In the genomic region with DNA sequence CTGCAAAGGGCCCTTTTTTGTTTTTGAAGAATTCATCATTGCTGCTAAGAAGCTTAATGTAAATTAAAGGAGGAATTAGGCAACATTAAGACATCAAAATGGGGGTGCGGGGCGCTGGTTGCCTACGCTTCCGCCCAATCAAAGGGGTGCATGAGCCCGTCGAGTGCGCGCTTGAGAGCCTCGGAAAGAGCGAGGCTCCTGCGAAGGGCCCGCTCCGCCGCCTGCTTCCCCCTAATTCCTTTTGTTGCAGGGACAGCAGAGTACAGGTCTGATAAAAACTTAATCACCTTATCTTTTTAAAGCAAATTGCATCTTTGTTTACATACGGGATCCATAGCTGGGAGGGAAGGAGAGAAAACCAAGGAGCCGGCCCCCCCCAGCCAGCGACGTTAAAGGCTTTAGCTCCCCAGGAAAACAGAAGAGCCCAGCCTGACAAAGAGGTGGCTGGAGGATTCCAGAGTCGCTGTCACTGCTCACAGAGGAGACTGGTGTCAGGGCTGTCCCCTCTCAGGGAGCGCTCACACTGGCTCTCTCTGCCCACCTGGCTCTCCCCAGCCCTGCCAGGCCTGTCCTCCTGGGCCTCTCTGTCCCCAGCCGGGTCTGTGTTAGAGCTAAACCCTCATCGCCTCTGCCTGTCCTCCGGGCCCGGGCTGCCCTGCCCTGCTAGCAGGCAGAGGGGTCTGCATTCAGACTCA, we compare ENCODE assay signal across 1 cellular context.
TF ChIP-seq lines count a peak whose summit lies in the region.

No MANE protein-coding gene starts in this region.

TF ChIP-seq in H1, 55 proteins besides CTCF, POLR2A, EP300 and RAD21 (continued from another document):
- TF ChIP-seq CHD7 (IDR thresholded peaks at IDR 0.05; ENCODE audit: insufficient replicate concordance, low read length) = no peak
- no peak for TF ChIP-seq TEAD4 (IDR thresholded peaks at IDR 0.05; ENCODE audit: low read depth, low read length)
- TF ChIP-seq CBX8 (IDR thresholded peaks at IDR 0.05; ENCODE audit: borderline replicate concordance, low read depth, low read length) = no peak
- no peak for TF ChIP-seq EZH2 (IDR thresholded peaks at IDR 0.05; ENCODE audit: low read depth, low read length, severe bottlenecking)
- no peak for TF ChIP-seq CTBP2 (IDR thresholded peaks at IDR 0.05; ENCODE audit: borderline replicate concordance, insufficient read depth, insufficient read length, low read length)
- no peak for TF ChIP-seq RFX5 (IDR thresholded peaks at IDR 0.05; ENCODE audit: borderline replicate concordance, low read depth, low read length)
- TF ChIP-seq ATF2 (IDR thresholded peaks at IDR 0.05; ENCODE audit: low read length) = no peak
- no peak for TF ChIP-seq SP2 (IDR thresholded peaks at IDR 0.05; ENCODE audit: low read length)
- TF ChIP-seq HDAC6 (IDR thresholded peaks at IDR 0.05; ENCODE audit: low read depth, low read length) = no peak
- no peak for TF ChIP-seq SP1 (IDR thresholded peaks at IDR 0.05; ENCODE audit: low read depth, low read length)
- no peak for TF ChIP-seq TBP (IDR thresholded peaks at IDR 0.05; ENCODE audit: low read depth, low read length)
- no peak for TF ChIP-seq JUN (IDR thresholded peaks at IDR 0.05; ENCODE audit: low read depth, low read length)
